In the genomic region with DNA sequence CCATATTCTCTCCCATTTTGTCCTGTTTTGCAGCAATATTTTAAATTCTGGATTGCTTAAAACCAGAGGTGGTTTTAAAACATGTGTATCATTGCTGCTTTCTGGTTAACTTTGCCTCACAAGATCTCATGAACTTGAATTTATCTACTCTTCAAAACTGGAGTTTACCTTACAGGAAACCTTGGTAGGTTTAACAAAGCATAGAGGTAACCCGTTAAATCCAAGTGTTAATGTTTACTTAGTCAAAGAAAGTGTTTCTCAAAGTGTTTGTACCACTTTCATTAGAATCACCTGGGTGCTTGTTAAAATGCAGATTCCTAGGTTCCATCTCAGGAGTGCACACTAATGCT, we compare ENCODE assay signal across 12 cellular contexts. TPM values are rescaled to one million over a fixed set of nuclear protein-coding genes. Genes with fewer than 3 reads are reported as not detected.
DNase-seq lines count a peak whose midpoint lies in the region; ATAC-seq, FAIRE-seq and TF ChIP-seq lines count a peak whose summit lies in the region.
"Had no signal": no experiment of that assay in that cellular context is flagged by ENCODE, and none has a peak within 500 bp of the region (broad histone marks: within the 10 kb centered on the region; RNA-seq: fewer than 3 reads in every experiment).

No MANE protein-coding gene starts in this region.

- H3K27ac ChIP-seq in naive thymus-derived CD4-positive, alpha-beta T cell (ENCODE audit: low read depth, low read length), result peak overlapping the region; percentile 66
- no peak overlapping the region for H3K27ac ChIP-seq in kidney (ENCODE audit: low read depth in 2 of 2, low read length in 2 of 2)
- H3K27ac ChIP-seq: upper lobe of left lung had no signal

- FAIRE-seq in H54 (lab: Jason Lieb, UNC) (no peak), kidney (lab: Jason Lieb, UNC) (no peak)

- H3K36me3 ChIP-seq in naive thymus-derived CD4-positive, alpha-beta T cell (ENCODE audit: control insufficient read depth in 2 of 3, insufficient read depth in 3 of 3, low read length in 3 of 3), result no peaks in the 10 kb centered on the region
- peaks cover 0 to 3% of the 10 kb centered on the region in 2 donors for H3K36me3 ChIP-seq in kidney (ENCODE audit: control insufficient read depth in 1 of 2, insufficient read depth in 2 of 2, low read length in 2 of 2)

- peaks cover 22 to 31% of the 10 kb centered on the region in 2 donors for H3K4me1 ChIP-seq in naive thymus-derived CD4-positive, alpha-beta T cell (ENCODE audit: control insufficient read depth in 2 of 2, insufficient read depth in 2 of 2, low read length in 2 of 2)
- no peaks in the 10 kb centered on the region for H3K4me1 ChIP-seq in kidney (ENCODE audit: control insufficient read depth in 1 of 2, insufficient read depth in 1 of 2, low read depth in 1 of 2, low read length in 2 of 2)

- H3K27ac Mint-ChIP-seq in T-helper 2 cell treated with Interferon-gamma antibody and Interleukin-4, amounts not matched to agents 5 μg/mL and 100 μg/mL, for 36 hours, result peak overlapping the region; percentile 91
- H3K27ac Mint-ChIP-seq in naive thymus-derived CD4-positive, alpha-beta T cell, result peak overlapping the region; percentile 78 to 91 (median 86)

- no peak for TF ChIP-seq POLR2A in H54 (IDR thresholded peaks at IDR 0.05; ENCODE audit: low read depth, low read length)

- no peaks in the 10 kb centered on the region for H3K27me3 Mint-ChIP-seq in T-helper 2 cell treated with Interferon-gamma antibody and Interleukin-4, amounts not matched to agents 5 μg/mL and 100 μg/mL, for 36 hours (ENCODE audit: low read depth)
- no peaks in the 10 kb centered on the region for H3K27me3 Mint-ChIP-seq in naive thymus-derived CD4-positive, alpha-beta T cell

- no peak for TF ChIP-seq CTCF in kidney (IDR thresholded peaks at IDR 0.05; ENCODE audit: borderline replicate concordance, extremely low read depth, insufficient read depth)

- no peak for DNase-seq in T-helper 2 cell treated with Interferon-gamma antibody and Interleukin-4, amounts not matched to agents 5 μg/mL and 100 μg/mL, for 36 hours (ENCODE audit: low spot score)
- no peak for DNase-seq in T-helper 2 cell
- peak in 2 of 9 donors; percentile 17 to 21 for DNase-seq in naive thymus-derived CD4-positive, alpha-beta T cell
- DNase-seq in SHP77 (lab: John Stamatoyannopoulos, UW), result no peak
- DNase-seq in H54 (ENCODE audit: insufficient read length, low spot score), result no peak
- DNase-seq in kidney, result no peak
- DNase-seq: dermis blood vessel endothelial cell, heart right ventricle, NCI-H1417, upper lobe of left lung had no signal

- no peaks in the 10 kb centered on the region for H3K9me3 Mint-ChIP-seq in T-helper 2 cell treated with Interferon-gamma antibody and Interleukin-4, amounts not matched to agents 5 μg/mL and 100 μg/mL, for 36 hours
- H3K9me3 Mint-ChIP-seq in naive thymus-derived CD4-positive, alpha-beta T cell, result peaks cover 0 to 1% (median 0%) of the 10 kb centered on the region in 11 donors

- intact Hi-C loops in naive thymus-derived CD4-positive, alpha-beta T cell (cut with micrococcal nuclease), result loop anchor here (1.0 to 5.0 kb wide), 3 partner anchors 18 to 55 kb away; partner anchors contain the start of gene SAMD8 (in 2 of the 2)
- intact Hi-C loops in kidney (cut with DNase I), result no loop called here

- H3K4me1 Mint-ChIP-seq in T-helper 2 cell treated with Interferon-gamma antibody and Interleukin-4, amounts not matched to agents 5 μg/mL and 100 μg/mL, for 36 hours (ENCODE audit: low read depth), result peaks cover 30% of the 10 kb centered on the region
- peaks cover 34 to 63% (median 45%) of the 10 kb centered on the region in 7 donors for H3K4me1 Mint-ChIP-seq in naive thymus-derived CD4-positive, alpha-beta T cell

- peak overlapping the region; percentile 67 for H3K4me3 Mint-ChIP-seq in T-helper 2 cell treated with Interferon-gamma antibody and Interleukin-4, amounts not matched to agents 5 μg/mL and 100 μg/mL, for 36 hours
- peak overlapping the region; percentile 64 to 86 (median 73) for H3K4me3 Mint-ChIP-seq in naive thymus-derived CD4-positive, alpha-beta T cell

- H3K27me3 ChIP-seq in naive thymus-derived CD4-positive, alpha-beta T cell (ENCODE audit: control insufficient read depth in 2 of 2, insufficient read depth in 2 of 2, low read length in 2 of 2), result no peaks in the 10 kb centered on the region
- H3K27me3 ChIP-seq: heart right ventricle, upper lobe of left lung had no signal

- no peaks in the 10 kb centered on the region for H3K9me3 ChIP-seq in naive thymus-derived CD4-positive, alpha-beta T cell (ENCODE audit: control insufficient read depth in 2 of 3, low read length in 3 of 3)
- no peaks in the 10 kb centered on the region for H3K9me3 ChIP-seq in kidney (ENCODE audit: control insufficient read depth in 1 of 2, low read length in 2 of 2)
- H3K9me3 ChIP-seq: heart right ventricle, upper lobe of left lung had no signal

- peak; percentile 22 for ATAC-seq in GM21529 (IDR thresholded peaks at IDR 0.05; ENCODE audit: unreplicated experiment)
- ATAC-seq in HG03469 (IDR thresholded peaks at IDR 0.05; ENCODE audit: unreplicated experiment), result peak; percentile 11
- ATAC-seq in naive thymus-derived CD4-positive, alpha-beta T cell, result peak; percentile 41

- CTCF ChIA-PET in naive thymus-derived CD4-positive, alpha-beta T cell (lab: Charles Lee), result interaction anchor here (0.6 to 0.7 kb wide), 2 partner anchors 34 to 1227 kb away, joined by 3 read pairs; no protein-coding TSS in a partner anchor

- H3K9ac ChIP-seq in kidney (ENCODE audit: low read length in 2 of 2), result no peak overlapping the region

- peaks cover 16% of the 10 kb centered on the region for H3K36me3 Mint-ChIP-seq in T-helper 2 cell treated with Interferon-gamma antibody and Interleukin-4, amounts not matched to agents 5 μg/mL and 100 μg/mL, for 36 hours (ENCODE audit: low read depth)
- peaks cover 4 to 16% (median 8%) of the 10 kb centered on the region in 5 donors for H3K36me3 Mint-ChIP-seq in naive thymus-derived CD4-positive, alpha-beta T cell

- peak overlapping the region; percentile 11 for H3K4me3 ChIP-seq in naive thymus-derived CD4-positive, alpha-beta T cell (ENCODE audit: low read length)
- H3K4me3 ChIP-seq in kidney (ENCODE audit: low read length in 2 of 2), result no peak overlapping the region
- H3K4me3 ChIP-seq: heart right ventricle, upper lobe of left lung had no signal

- POLR2A ChIA-PET in naive thymus-derived CD4-positive, alpha-beta T cell (lab: Charles Lee), result interaction anchor here (1.2 kb wide), 1 partner anchor 65 kb away, joined by 4 read pairs; no protein-coding TSS in a partner anchor

RNA-seq across cellular contexts. Expression of gene VDAC2, which starts 44.0 kb away (rescaled TPM):
- total RNA-seq in naive thymus-derived CD4-positive, alpha-beta T cell, result 100 to 1,000 TPM in 3 of 5 experiments, 10 to 100 TPM in 2; 82.8 to 138 (median 121) TPM
- polyA plus RNA-seq in naive thymus-derived CD4-positive, alpha-beta T cell, result 100 to 1,000 TPM; 170 to 193 TPM
- total RNA-seq in kidney, result 128 TPM
- 211 TPM for polyA plus RNA-seq in kidney (ENCODE audit: insufficient read depth, low read depth, low replicate concordance)

RNA-seq across cellular contexts. Expression of gene SAMD8, which starts 55.1 kb away (rescaled TPM):
- 10 to 100 TPM; 14.8 to 31.7 (median 17.5) TPM for total RNA-seq in naive thymus-derived CD4-positive, alpha-beta T cell
- polyA plus RNA-seq in naive thymus-derived CD4-positive, alpha-beta T cell, result 1 to 10 TPM; 4.5 to 5.5 TPM
- total RNA-seq in kidney, result 20.5 TPM
- 5.3 TPM for polyA plus RNA-seq in kidney (ENCODE audit: insufficient read depth, low read depth, low replicate concordance)
